ENCODE assay signal across 10 cellular contexts in genomic region chr12:68621092-68622081, GRCh38. TPM values are rescaled to one million over a fixed set of nuclear protein-coding genes. Genes with fewer than 3 reads are reported as not detected.
DNase-seq lines count a peak whose midpoint lies in the region; ATAC-seq and TF ChIP-seq lines count a peak whose summit lies in the region.
"Had no signal": no experiment of that assay in that cellular context is flagged by ENCODE, and none has a peak within 500 bp of the region (broad histone marks: within the 10 kb centered on the region; RNA-seq: fewer than 3 reads in every experiment).

No MANE protein-coding gene starts in this region.

- H3K4me3 Mint-ChIP-seq in WTC11 (no peak overlapping the region), type B pancreatic cell (no peak overlapping the region)

- peaks cover 5% of the 10 kb centered on the region for H3K9me3 Mint-ChIP-seq in WTC11
- no peaks in the 10 kb centered on the region for H3K9me3 Mint-ChIP-seq in type B pancreatic cell

- DNase-seq in Right ventricle myocardium superior (no peak), cardiac septum (ENCODE audit: low spot score) (no peak), WTC11 (ENCODE audit: low spot score) (no peak), left lobe of liver (ENCODE audit: low spot score) (no peak), type B pancreatic cell (ENCODE audit: extremely low spot score, unreplicated experiment) (no peak), GM19238 (ENCODE audit: insufficient read length, low spot score) (no peak), NK-92 (lab: John Stamatoyannopoulos, UW; ENCODE audit: unreplicated experiment) (no peak), inferior parietal cortex (ENCODE audit: extremely low spot score) (no peak)
- DNase-seq: amygdala, NCI-H187 had no signal

- intact Hi-C loops in Right ventricle myocardium superior (cut with DNase I) (no loop called here), cardiac septum (cut with DNase I) (no loop called here)

- H3K36me3 Mint-ChIP-seq in WTC11 (peaks cover 16% of the 10 kb centered on the region), type B pancreatic cell (peaks cover 31% of the 10 kb centered on the region)

- CTCF ChIA-PET in WTC11 (lab: Charles Lee) = no interaction called here

- ATAC-seq in Right ventricle myocardium superior (ENCODE audit: poor library complexity) (peak; percentile 16), WTC11 (peak; percentile 36; the same call in 1 of the 2 replicates), left lobe of liver (peak; percentile 41)

- no peak for TF ChIP-seq CTCF in WTC11 (IDR thresholded peaks at IDR 0.05)
- no peak for TF ChIP-seq CTCF in type B pancreatic cell (conservative IDR thresholded peaks at IDR 0.05)

- H3K27ac Mint-ChIP-seq in WTC11 (peak overlapping the region; percentile 69), type B pancreatic cell (peak overlapping the region; percentile 41)

- POLR2A ChIA-PET in WTC11 (lab: Charles Lee) = no interaction called here

- H3K4me1 Mint-ChIP-seq in WTC11 (peaks cover 49% of the 10 kb centered on the region), type B pancreatic cell (ENCODE audit: unreplicated experiment) (peaks cover 28% of the 10 kb centered on the region)

- no peaks in the 10 kb centered on the region for H3K27me3 Mint-ChIP-seq in WTC11 (ENCODE audit: low read depth)
- no peaks in the 10 kb centered on the region for H3K27me3 Mint-ChIP-seq in type B pancreatic cell

TF ChIP-seq in WTC11, 78 proteins besides CTCF, POLR2A, EP300 and RAD21:
- TF ChIP-seq PRDM15 (CRISPR knock-in tag; IDR thresholded peaks at IDR 0.05) = no peak
- no peak for TF ChIP-seq FOXK1 (CRISPR knock-in tag; IDR thresholded peaks at IDR 0.05)
- TF ChIP-seq ELF4 (CRISPR knock-in tag; IDR thresholded peaks at IDR 0.05; ENCODE audit: low read depth) = no peak
- TF ChIP-seq IRF1 (CRISPR knock-in tag; IDR thresholded peaks at IDR 0.05) = no peak
- no peak for TF ChIP-seq E2F1 (CRISPR knock-in tag; IDR thresholded peaks at IDR 0.05)
- TF ChIP-seq GRHL2 (CRISPR knock-in tag; IDR thresholded peaks at IDR 0.05; ENCODE audit: insufficient replicate concordance, severe bottlenecking) = no peak
- TF ChIP-seq NR2C2 (CRISPR knock-in tag; IDR thresholded peaks at IDR 0.05) = no peak
- no peak for TF ChIP-seq NFYB (CRISPR knock-in tag; conservative IDR thresholded peaks at IDR 0.05; ENCODE audit: low read depth)
- TF ChIP-seq CREB1 (CRISPR knock-in tag; IDR thresholded peaks at IDR 0.05) = no peak
- TF ChIP-seq FOXP4 (CRISPR knock-in tag; IDR thresholded peaks at IDR 0.05) = no peak

RNA-seq across cellular contexts. Expression of gene RAP1B, which starts 10.7 kb away (rescaled TPM):
- total RNA-seq in Right ventricle myocardium superior (45.9 TPM), cardiac septum (48.6 TPM), WTC11 (2021) (82.3 to 86.9 TPM (median 84.3 TPM) in 3 replicates), left lobe of liver (48.1 TPM), type B pancreatic cell (ENCODE audit: low replicate concordance) (110 and 151 TPM in 2 replicates)
